27 cellular contexts compared by ENCODE assay signal in genomic region chr4:69727412-69727811, GRCh38. TPM values are rescaled to one million over a fixed set of nuclear protein-coding genes. Genes with fewer than 3 reads are reported as not detected.
"Had no signal": no experiment of that assay in that cellular context is flagged by ENCODE, and none has a peak within 500 bp of the region (broad histone marks: within the 10 kb centered on the region; RNA-seq: fewer than 3 reads in every experiment).

No MANE protein-coding gene starts in this region.

- H3K9me3 Mint-ChIP-seq: activated CD4-positive, alpha-beta memory T cell treated with anti-CD3 and anti-CD28 coated beads, Interleukin-2, amount 10 ng/mL, durations not matched to agents 7 days and 5 days; activated T-helper 2 cell treated with anti-CD3 and anti-CD28 coated beads, Interferon-gamma antibody, Interleukin-2, Interleukin-4, amounts not matched to agents 10 μg/mL and 5 μg/mL and 100 μg/mL, durations not matched to agents 14 hours and 24 hours and 36 hours had no signal

- DNase-seq: activated CD4-positive, alpha-beta memory T cell treated with anti-CD3 and anti-CD28 coated beads, Interleukin-2, amount 10 ng/mL, durations not matched to agents 7 days and 5 days; activated CD4-positive, alpha-beta T cell treated with anti-CD3 and anti-CD28 coated beads for 36 hours; activated CD4-positive, alpha-beta T cell treated with anti-CD3 and anti-CD28 coated beads, Interleukin-2, amount 50 U/mL, for 1 hour; activated gamma-delta T cell treated with Interleukin-2 at 50 U/mL for 16 hours; activated naive CD4-positive, alpha-beta T cell treated with anti-CD3 and anti-CD28 coated beads, Interleukin-2, amount 10 ng/mL, durations not matched to agents 7 days and 5 days; activated naive CD8-positive, alpha-beta T cell treated with anti-CD3 and anti-CD28 coated beads for 36 hours; activated T-cell treated with anti-CD3 and anti-CD28 coated beads for 4 hours; activated T-cell treated with anti-CD3 and anti-CD28 coated beads, Interleukin-2, amount 50 U/mL, for 48 hours; adrenal gland; anterior cingulate cortex; caudate nucleus; Kasumi-1; KBM-7; NCI-H1048; NCI-H146; NCI-H187 treated with DMSO at 0.1 percent for 48 hours; NCI-H2081 treated with DMSO at 0.1 percent for 48 hours; NCI-H446; NCI-H524; Peyer's patch; SHP77; T-helper 1 cell; WERI-Rb-1 had no signal

- H3K27ac ChIP-seq: Peyer's patch, RWPE1, SJSA1, WERI-Rb-1 had no signal

- H3K27ac Mint-ChIP-seq: activated CD4-positive, alpha-beta memory T cell treated with anti-CD3 and anti-CD28 coated beads, Interleukin-2, amount 10 ng/mL, durations not matched to agents 7 days and 5 days; activated CD4-positive, alpha-beta T cell treated with anti-CD3 and anti-CD28 coated beads for 36 hours; activated naive CD4-positive, alpha-beta T cell treated with anti-CD3 and anti-CD28 coated beads, Interleukin-2, amount 10 ng/mL, durations not matched to agents 7 days and 5 days; activated naive CD8-positive, alpha-beta T cell treated with anti-CD3 and anti-CD28 coated beads for 36 hours; activated T-helper 2 cell treated with anti-CD3 and anti-CD28 coated beads, Interferon-gamma antibody, Interleukin-2, Interleukin-4, amounts not matched to agents 10 μg/mL and 5 μg/mL and 100 μg/mL, durations not matched to agents 14 hours and 24 hours and 36 hours had no signal

- H3K4me3 Mint-ChIP-seq: activated CD4-positive, alpha-beta memory T cell treated with anti-CD3 and anti-CD28 coated beads, Interleukin-2, amount 10 ng/mL, durations not matched to agents 7 days and 5 days; activated CD4-positive, alpha-beta T cell treated with anti-CD3 and anti-CD28 coated beads for 36 hours; activated naive CD4-positive, alpha-beta T cell treated with anti-CD3 and anti-CD28 coated beads, Interleukin-2, amount 10 ng/mL, durations not matched to agents 7 days and 5 days; activated naive CD8-positive, alpha-beta T cell treated with anti-CD3 and anti-CD28 coated beads for 36 hours had no signal

- H3K9me3 ChIP-seq: adrenal gland, Peyer's patch, SJSA1 had no signal

- H3K36me3 ChIP-seq: adrenal gland, breast epithelium, SJSA1, WERI-Rb-1 had no signal

- H3K27me3 Mint-ChIP-seq: activated CD4-positive, alpha-beta memory T cell treated with anti-CD3 and anti-CD28 coated beads, Interleukin-2, amount 10 ng/mL, durations not matched to agents 7 days and 5 days; activated CD4-positive, alpha-beta T cell treated with anti-CD3 and anti-CD28 coated beads for 36 hours; activated naive CD4-positive, alpha-beta T cell treated with anti-CD3 and anti-CD28 coated beads, Interleukin-2, amount 10 ng/mL, durations not matched to agents 7 days and 5 days; activated naive CD8-positive, alpha-beta T cell treated with anti-CD3 and anti-CD28 coated beads for 36 hours had no signal

- H3K4me3 ChIP-seq: adrenal gland, breast epithelium, Peyer's patch, SJSA1 had no signal

- H3K4me1 ChIP-seq: breast epithelium, Peyer's patch, SJSA1 had no signal

- H3K36me3 Mint-ChIP-seq: activated naive CD4-positive, alpha-beta T cell treated with anti-CD3 and anti-CD28 coated beads, Interleukin-2, amount 10 ng/mL, durations not matched to agents 7 days and 5 days had no signal

- H3K27me3 ChIP-seq: adrenal gland, breast epithelium, Peyer's patch, SJSA1 had no signal

- ATAC-seq: activated CD4-positive, alpha-beta T cell treated with anti-CD3 and anti-CD28 coated beads for 36 hours had no signal

- H3K4me1 Mint-ChIP-seq: activated CD4-positive, alpha-beta memory T cell treated with anti-CD3 and anti-CD28 coated beads, Interleukin-2, amount 10 ng/mL, durations not matched to agents 7 days and 5 days; activated naive CD4-positive, alpha-beta T cell treated with anti-CD3 and anti-CD28 coated beads, Interleukin-2, amount 10 ng/mL, durations not matched to agents 7 days and 5 days had no signal

RNA-seq across cellular contexts. Expression of gene SULT1B1, which starts 33.0 kb away (rescaled TPM):
- total RNA-seq: SJSA1 had no signal
